Comparison of ENCODE assay signal across 28 cellular contexts in the genomic region with DNA sequence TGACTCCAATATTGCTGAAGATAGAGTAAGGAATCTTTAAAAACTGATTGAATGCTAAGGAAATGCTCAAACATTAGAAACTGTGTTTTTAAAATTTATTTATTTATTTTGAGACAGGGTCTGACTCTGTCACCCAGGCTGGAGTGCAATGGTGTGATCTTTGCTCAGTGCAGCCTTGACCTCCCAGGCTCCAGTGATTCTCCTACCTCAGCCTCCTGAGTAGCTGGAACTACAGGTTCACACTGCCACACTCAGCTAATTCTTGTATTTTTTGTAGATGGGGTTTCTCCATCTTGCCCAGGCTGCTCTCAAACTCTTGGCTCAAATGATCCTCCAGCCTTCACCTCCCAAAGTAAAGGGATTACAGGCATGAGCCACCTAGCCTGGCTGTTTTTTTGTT.
"Had no signal": no experiment of that assay in that cellular context is flagged by ENCODE, and none has a peak within 500 bp of the region (broad histone marks: within the 10 kb centered on the region; RNA-seq: fewer than 3 reads in every experiment).

No MANE protein-coding gene starts in this region.

- H3K4me1 ChIP-seq: uterus had no signal

- H3K27ac ChIP-seq: stomach, suprapubic skin, testis, thoracic aorta, thyroid gland, tibial artery, tibial nerve, transverse colon, upper lobe of left lung, upper lobe of right lung, uterus, vagina had no signal

- H3K4me3 Mint-ChIP-seq: stimulated activated effector memory CD8-positive, alpha-beta T cell treated with anti-CD3 and anti-CD28 coated beads, Interleukin-12 subunit alpha, Interleukin-12 subunit beta, amount 100 ng/mL, for 72 hours; stimulated activated memory B cell treated with anti-CD40 and anti-IgM and Interleukin-4, amounts not matched to agents 10 μg/mL and 1 μg/mL and 100 μg/mL, for 72 hours; stimulated activated naive B cell treated with anti-CD40 and anti-IgM and Interleukin-4, amounts not matched to agents 10 μg/mL and 1 μg/mL and 100 μg/mL, for 72 hours; stimulated activated naive CD8-positive, alpha-beta T cell treated with anti-CD3 and anti-CD28 coated beads, Interleukin-15, amount 100 ng/mL, for 72 hours; stimulated activated naive CD8-positive, alpha-beta T cell treated with anti-CD3 and anti-CD28 coated beads, Interleukin-15, Interleukin-2, amounts not matched to agents 100 ng/mL and 50 ng/mL, for 24 hours; type B pancreatic cell had no signal

- H3K4me3 ChIP-seq: stomach, suprapubic skin, testis, thoracic aorta, thyroid gland, tibial artery, tibial nerve, transverse colon, upper lobe of left lung, upper lobe of right lung, uterus, vagina had no signal

- ATAC-seq: stimulated activated effector memory CD8-positive, alpha-beta T cell treated with anti-CD3 and anti-CD28 coated beads, Interleukin-12 subunit alpha, Interleukin-12 subunit beta, amount 100 ng/mL, for 72 hours; stimulated activated memory B cell treated with anti-CD40 and anti-IgM and Interleukin-4, amounts not matched to agents 10 μg/mL and 1 μg/mL and 100 μg/mL, for 72 hours; stimulated activated naive B cell treated with anti-CD40 and anti-IgM and Interleukin-4, amounts not matched to agents 10 μg/mL and 1 μg/mL and 100 μg/mL, for 72 hours; stimulated activated naive CD8-positive, alpha-beta T cell treated with anti-CD3 and anti-CD28 coated beads, Interleukin-15, amount 100 ng/mL, for 72 hours; stimulated activated naive CD8-positive, alpha-beta T cell treated with anti-CD3 and anti-CD28 coated beads, Interleukin-15, Interleukin-2, amounts not matched to agents 100 U/mL and 50 U/mL, for 24 hours; upper lobe of right lung had no signal

- H3K27me3 ChIP-seq: stomach, suprapubic skin, testis, thyroid gland, tibial artery, tibial nerve, transverse colon, upper lobe of left lung, upper lobe of right lung, uterus, vagina had no signal

- H3K36me3 ChIP-seq: stomach, suprapubic skin, thoracic aorta, thyroid gland, tibial artery, tibial nerve, transverse colon, upper lobe of left lung, upper lobe of right lung, uterus, vagina had no signal

- H3K9me3 Mint-ChIP-seq: stimulated activated effector memory CD8-positive, alpha-beta T cell treated with anti-CD3 and anti-CD28 coated beads, Interleukin-12 subunit alpha, Interleukin-12 subunit beta, amount 100 ng/mL, for 72 hours; stimulated activated memory B cell treated with anti-CD40 and anti-IgM and Interleukin-4, amounts not matched to agents 10 μg/mL and 1 μg/mL and 100 μg/mL, for 72 hours; stimulated activated naive B cell treated with anti-CD40 and anti-IgM and Interleukin-4, amounts not matched to agents 10 μg/mL and 1 μg/mL and 100 μg/mL, for 72 hours; stimulated activated naive CD8-positive, alpha-beta T cell treated with anti-CD3 and anti-CD28 coated beads, Interleukin-15, amount 100 ng/mL, for 72 hours; stimulated activated naive CD8-positive, alpha-beta T cell treated with anti-CD3 and anti-CD28 coated beads, Interleukin-15, Interleukin-2, amounts not matched to agents 100 ng/mL and 50 ng/mL, for 24 hours; type B pancreatic cell had no signal

- H3K36me3 Mint-ChIP-seq: stimulated activated effector memory CD8-positive, alpha-beta T cell treated with anti-CD3 and anti-CD28 coated beads, Interleukin-12 subunit alpha, Interleukin-12 subunit beta, amount 100 ng/mL, for 72 hours; type B pancreatic cell had no signal

- H3K9me3 ChIP-seq: stomach, suprapubic skin, testis, thoracic aorta, thyroid gland, tibial artery, tibial nerve, transverse colon, upper lobe of left lung, upper lobe of right lung, uterus, vagina had no signal

- H3K27me3 Mint-ChIP-seq: stimulated activated naive CD8-positive, alpha-beta T cell treated with anti-CD3 and anti-CD28 coated beads, Interleukin-15, amount 100 ng/mL, for 72 hours had no signal

- DNase-seq: stimulated activated CD4-positive, alpha-beta T cell treated with anti-CD3 and anti-CD28 coated beads, Interleukin-2, amount 100 ng/mL, for 48 hours; stimulated activated CD4-positive, alpha-beta T cell treated with anti-CD3 and anti-CD28 coated beads, Interleukin-4, amount 100 ng/mL, for 1 hour; stimulated activated CD4-positive, alpha-beta T cell treated with anti-CD3 and anti-CD28 coated beads, Interleukin-4, amount 100 ng/mL, for 24 hours; stimulated activated CD4-positive, alpha-beta T cell treated with anti-CD3 and anti-CD28 coated beads, Interleukin-4, amount 100 ng/mL, for 4 hours; stimulated activated CD8-positive, alpha-beta memory T cell treated with anti-CD3 and anti-CD28 coated beads, Interleukin-4, amount 100 ng/mL, for 48 hours; stimulated activated naive B cell treated with anti-CD40 and anti-IgM and Interleukin-4, amounts not matched to agents 10 μg/mL and 1 μg/mL and 100 μg/mL, for 72 hours; stimulated activated naive CD4-positive, alpha-beta T cell; stimulated activated naive CD4-positive, alpha-beta T cell treated with Interleukin-2 at 50 U/mL for 16 hours; stimulated activated naive CD8-positive, alpha-beta T cell treated with anti-CD3 and anti-CD28 coated beads, Interleukin-15, amount 100 ng/mL, for 72 hours; stimulated activated naive CD8-positive, alpha-beta T cell treated with anti-CD3 and anti-CD28 coated beads, Interleukin-15, Interleukin-2, amounts not matched to agents 100 U/mL and 50 U/mL, for 24 hours; stomach; substantia nigra; testis; thyroid gland; tibial artery; transverse colon; trophoblast cell; upper lobe of left lung; upper lobe of right lung; uterus had no signal

- H3K27ac Mint-ChIP-seq: stimulated activated effector memory CD8-positive, alpha-beta T cell treated with anti-CD3 and anti-CD28 coated beads, Interleukin-12 subunit alpha, Interleukin-12 subunit beta, amount 100 ng/mL, for 72 hours; stimulated activated memory B cell treated with anti-CD40 and anti-IgM and Interleukin-4, amounts not matched to agents 10 μg/mL and 1 μg/mL and 100 μg/mL, for 72 hours; stimulated activated naive B cell treated with anti-CD40 and anti-IgM and Interleukin-4, amounts not matched to agents 10 μg/mL and 1 μg/mL and 100 μg/mL, for 72 hours; stimulated activated naive CD8-positive, alpha-beta T cell treated with anti-CD3 and anti-CD28 coated beads, Interleukin-15, amount 100 ng/mL, for 72 hours; stimulated activated naive CD8-positive, alpha-beta T cell treated with anti-CD3 and anti-CD28 coated beads, Interleukin-15, Interleukin-2, amounts not matched to agents 100 ng/mL and 50 ng/mL, for 24 hours; type B pancreatic cell had no signal
